26 cellular contexts compared by ENCODE assay signal in the genomic region with DNA sequence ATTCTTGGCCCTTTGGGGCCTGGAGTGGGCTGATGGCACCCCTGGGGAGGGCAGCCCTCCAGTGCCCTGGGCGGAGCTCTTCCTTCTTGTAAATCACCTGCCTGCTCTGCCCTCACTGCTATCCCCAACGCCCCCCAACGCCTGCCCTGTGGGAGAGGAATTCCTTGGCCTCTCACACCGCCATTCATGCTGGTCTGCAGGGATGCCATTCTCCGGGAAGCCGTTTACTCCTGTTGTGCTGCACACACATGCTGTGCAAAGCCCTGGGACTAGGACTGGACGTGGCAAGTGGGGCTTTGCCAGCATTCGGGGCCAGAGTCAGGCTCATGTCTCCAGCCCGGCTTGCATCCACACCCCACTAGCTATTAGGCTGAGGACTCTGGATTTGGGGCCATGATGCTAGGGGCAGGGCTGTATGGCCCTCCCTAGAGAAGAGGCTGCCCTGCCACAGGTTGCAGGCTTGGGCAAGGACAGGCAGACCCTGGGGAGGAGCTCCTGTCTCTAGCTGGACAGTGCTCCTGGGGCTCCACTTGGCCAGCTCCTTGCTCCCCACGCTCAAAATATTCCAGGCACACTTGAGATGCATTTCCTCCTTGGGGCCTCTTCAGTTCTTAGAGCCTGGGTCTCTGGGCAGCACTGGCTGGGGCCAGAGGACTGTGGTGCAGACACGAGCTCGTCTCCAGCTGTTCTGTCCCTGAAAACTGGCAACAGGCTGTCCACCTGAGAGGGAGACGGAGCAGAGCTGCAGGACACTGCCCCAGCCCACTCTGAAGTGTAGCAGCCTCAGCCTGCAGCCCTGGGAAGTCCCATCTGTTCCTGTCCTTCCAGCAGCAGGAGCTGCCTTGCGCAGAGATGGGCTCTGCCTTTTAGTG.
DNase-seq lines count a peak whose midpoint lies in the region; ATAC-seq and TF ChIP-seq lines count a peak whose summit lies in the region.
"Had no signal": no experiment of that assay in that cellular context is flagged by ENCODE, and none has a peak within 500 bp of the region (broad histone marks: within the 10 kb centered on the region; RNA-seq: fewer than 3 reads in every experiment).

No MANE protein-coding gene starts in this region.

- H3K27me3 ChIP-seq in upper lobe of right lung: peaks cover 16% of the 10 kb centered on the region
- H3K27me3 ChIP-seq: ascending aorta, BE2C had no signal

- H3K27ac ChIP-seq in angular gyrus (ENCODE audit: low read depth, low read length) (peak overlapping the region; percentile 20), upper lobe of right lung (no peak overlapping the region)
- H3K27ac ChIP-seq: A549, ascending aorta, heart right ventricle, sigmoid colon had no signal

- DNase-seq in activated T-cell treated with anti-CD3 and anti-CD28 coated beads, Interleukin-2, amount 50 U/mL, for 24 hours: peak; percentile 12
- DNase-seq in activated T-cell treated with anti-CD3 and anti-CD28 coated beads, Interleukin-2, amount 50 U/mL, for 72 hours: no peak
- peak; percentile 34 for DNase-seq in left lobe of liver (ENCODE audit: low spot score)
- peak; percentile 58 for DNase-seq in upper lobe of right lung
- no peak for DNase-seq in NCI-H2171 treated with DMSO at 0.1 percent for 48 hours (lab: John Stamatoyannopoulos, UW)
- DNase-seq: activated CD4-positive, alpha-beta T cell treated with anti-CD3 and anti-CD28 coated beads for 48 hours; BE2C; caudate nucleus; dermis blood vessel endothelial cell; heart right ventricle; left ventricle myocardium superior; midbrain; NCI-H1092 treated with DMSO at 0.1 percent for 48 hours; NCI-H1930; NCI-H446; NCI-H82; nephron progenitor cell; trophoblast cell had no signal

- no peak for ATAC-seq in activated T-cell treated with anti-CD3 and anti-CD28 coated beads, Interleukin-2, amount 50 U/mL, for 72 hours (replicated peaks in 1 of 2)
- no peak for ATAC-seq in left lobe of liver
- ATAC-seq in upper lobe of right lung: no peak
- no peak for ATAC-seq in HG03095 (IDR thresholded peaks at IDR 0.05; ENCODE audit: unreplicated experiment)
- no peak for ATAC-seq in HG02885 (IDR thresholded peaks at IDR 0.05; ENCODE audit: poor library complexity, unreplicated experiment)
- ATAC-seq: A549, heart right ventricle, left ventricle myocardium superior, SK-N-SH treated with all-trans-retinoic acid at 6 μM for 48 hours had no signal

- H3K36me3 Mint-ChIP-seq in activated T-cell treated with anti-CD3 and anti-CD28 coated beads, Interleukin-2, amount 50 U/mL, for 24 hours (ENCODE audit: low read depth): no peaks in the 10 kb centered on the region
- no peaks in the 10 kb centered on the region for H3K36me3 Mint-ChIP-seq in activated T-cell treated with anti-CD3 and anti-CD28 coated beads, Interleukin-2, amount 50 U/mL, for 72 hours (ENCODE audit: insufficient read depth in 2 of 2)
- H3K36me3 Mint-ChIP-seq: activated naive CD8-positive, alpha-beta T cell had no signal

- H3K4me1 ChIP-seq in upper lobe of right lung: no peaks in the 10 kb centered on the region
- H3K4me1 ChIP-seq: A549, ascending aorta, BE2C, sigmoid colon had no signal

- H3K4me1 Mint-ChIP-seq in activated T-cell treated with anti-CD3 and anti-CD28 coated beads, Interleukin-2, amount 50 U/mL, for 24 hours (ENCODE audit: low read depth): no peaks in the 10 kb centered on the region
- H3K4me1 Mint-ChIP-seq in activated T-cell treated with anti-CD3 and anti-CD28 coated beads, Interleukin-2, amount 50 U/mL, for 72 hours (ENCODE audit: low read depth): no peaks in the 10 kb centered on the region

- H3K4me3 ChIP-seq in upper lobe of right lung: no peak overlapping the region
- H3K4me3 ChIP-seq: A549, ascending aorta, heart right ventricle, sigmoid colon had no signal

- intact Hi-C loops in upper lobe of right lung (cut with DNase I): no loop called here

- peaks cover 20% of the 10 kb centered on the region for H3K27me3 Mint-ChIP-seq in activated T-cell treated with anti-CD3 and anti-CD28 coated beads, Interleukin-2, amount 50 U/mL, for 24 hours
- H3K27me3 Mint-ChIP-seq in activated T-cell treated with anti-CD3 and anti-CD28 coated beads, Interleukin-2, amount 50 U/mL, for 72 hours (ENCODE audit: low read depth): no peaks in the 10 kb centered on the region

- no peaks in the 10 kb centered on the region for H3K36me3 ChIP-seq in upper lobe of right lung
- H3K36me3 ChIP-seq: ascending aorta, BE2C, heart right ventricle, sigmoid colon had no signal

- no peak for TF ChIP-seq CTCF in upper lobe of right lung (IDR thresholded peaks at IDR 0.05)

- no peak overlapping the region for H3K4me3 Mint-ChIP-seq in activated T-cell treated with anti-CD3 and anti-CD28 coated beads, Interleukin-2, amount 50 U/mL, for 24 hours
- H3K4me3 Mint-ChIP-seq in activated T-cell treated with anti-CD3 and anti-CD28 coated beads, Interleukin-2, amount 50 U/mL, for 72 hours: no peak overlapping the region
- H3K4me3 Mint-ChIP-seq: activated naive CD8-positive, alpha-beta T cell; nephron progenitor cell had no signal

- H3K9me3 ChIP-seq in upper lobe of right lung: no peaks in the 10 kb centered on the region
- H3K9me3 ChIP-seq: A549, ascending aorta, BE2C, heart right ventricle, sigmoid colon had no signal

- no peaks in the 10 kb centered on the region for H3K9me3 Mint-ChIP-seq in activated T-cell treated with anti-CD3 and anti-CD28 coated beads, Interleukin-2, amount 50 U/mL, for 24 hours
- H3K9me3 Mint-ChIP-seq in activated T-cell treated with anti-CD3 and anti-CD28 coated beads, Interleukin-2, amount 50 U/mL, for 72 hours: no peaks in the 10 kb centered on the region

- H3K27ac Mint-ChIP-seq in activated T-cell treated with anti-CD3 and anti-CD28 coated beads, Interleukin-2, amount 50 U/mL, for 24 hours: no peak overlapping the region
- no peak overlapping the region for H3K27ac Mint-ChIP-seq in activated T-cell treated with anti-CD3 and anti-CD28 coated beads, Interleukin-2, amount 50 U/mL, for 72 hours
- H3K27ac Mint-ChIP-seq: activated naive CD8-positive, alpha-beta T cell; nephron progenitor cell had no signal

Comparison
In these comparisons a context has a peak if more than half of its experiments do, and no peak if none do; other contexts are left out.
1. DNase-seq: peak in activated T-cell treated with anti-CD3 and anti-CD28 coated beads, Interleukin-2, amount 50 U/mL, for 24 hours (single experiment), left lobe of liver (single experiment) and upper lobe of right lung (single experiment); none in activated T-cell treated with anti-CD3 and anti-CD28 coated beads, Interleukin-2, amount 50 U/mL, for 72 hours (0 of 2) and NCI-H2171 treated with DMSO at 0.1 percent for 48 hours (single experiment).